Comparison of ENCODE assay signal across 17 cellular contexts in the genomic region with DNA sequence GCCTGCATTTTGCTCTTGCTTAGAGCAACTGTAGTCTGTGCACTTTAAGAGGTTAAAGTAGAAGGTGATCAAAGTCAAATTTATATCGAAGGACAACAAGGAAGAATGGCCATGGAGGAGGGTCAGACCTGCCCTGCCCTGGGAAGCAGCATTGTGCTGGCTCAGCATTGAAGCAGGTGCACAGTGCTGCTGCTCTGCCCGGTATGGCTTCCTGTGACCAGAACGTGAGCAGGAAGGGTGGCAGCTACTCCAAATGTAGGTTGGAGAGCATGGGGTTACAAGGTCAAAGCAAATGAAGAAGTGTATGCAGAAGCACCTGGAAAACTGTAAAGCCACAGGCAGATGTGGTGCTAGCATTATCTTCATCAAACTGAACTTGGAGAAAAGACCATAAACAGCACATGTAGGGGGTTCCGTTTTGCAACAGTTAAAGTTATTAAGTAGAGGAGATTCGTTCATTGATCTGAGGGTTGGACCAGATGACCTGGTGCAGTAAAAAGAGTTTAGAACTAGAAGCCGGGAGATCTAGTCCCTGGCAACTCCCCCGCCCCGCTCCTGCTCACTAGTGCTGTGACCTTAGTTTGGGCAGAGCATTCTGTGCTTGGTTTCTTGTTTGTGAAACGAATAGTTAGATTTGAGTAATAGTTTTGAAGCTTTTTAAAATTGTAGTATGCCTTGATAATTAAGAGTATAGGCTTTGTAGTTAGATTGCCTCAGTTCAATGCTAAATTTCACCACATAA.
DNase-seq lines count a peak whose midpoint lies in the region; ATAC-seq, FAIRE-seq and TF ChIP-seq lines count a peak whose summit lies in the region.
"Had no signal": no experiment of that assay in that cellular context is flagged by ENCODE, and none has a peak within 500 bp of the region (broad histone marks: within the 10 kb centered on the region; RNA-seq: fewer than 3 reads in every experiment).

No MANE protein-coding gene starts in this region.

- WGBS in A549 (ENCODE audit: missing lambda C conversion rate) = 54% methylated on average over 9 of the region's 9 CpGs
- WGBS in liver = 21% methylated on average over 9 of the region's 9 CpGs

- no peaks in the 10 kb centered on the region for H3K36me3 ChIP-seq in liver (ENCODE audit: control insufficient read depth in 4 of 4, insufficient read depth in 3 of 4, low read depth in 1 of 4, low read length in 3 of 4)
- no peaks in the 10 kb centered on the region for H3K36me3 ChIP-seq in effector memory CD4-positive, alpha-beta T cell (ENCODE audit: control insufficient read depth, insufficient read depth, low read length)

- DNase-seq in A549 (ENCODE audit: low read depth in 1 of 2, low spot score in 1 of 2) (no peak), DMS53 treated with DMSO at 0.1 percent for 48 hours (lab: John Stamatoyannopoulos, UW; ENCODE audit: unreplicated experiment) (peak; percentile 29), NCI-H69 (lab: John Stamatoyannopoulos, UW) (peak; percentile 20), NCI-H2029 treated with DMSO at 0.1 percent for 48 hours (lab: John Stamatoyannopoulos, UW) (no peak), GM12892 (ENCODE audit: insufficient read length) (no peak)
- no peak for DNase-seq in effector memory CD4-positive, alpha-beta T cell
- DNase-seq: ACHN; CD4-positive, CD25-positive, alpha-beta regulatory T cell; GM23248; IMR-90; NCI-H1417; NCI-H2029; NCI-H2171 treated with DMSO at 0.1 percent for 48 hours; NCI-H524; PC-3 had no signal

- no peak overlapping the region for H3K9ac ChIP-seq in liver (ENCODE audit: low read depth in 1 of 2, low read length in 2 of 2)
- H3K9ac ChIP-seq: GM23248 had no signal

- H3K27ac ChIP-seq in A549 = no peak overlapping the region
- H3K27ac ChIP-seq in liver (ENCODE audit: low read depth in 1 of 2, low read length in 2 of 2) = peak overlapping the region; percentile 8 to 27
- H3K27ac ChIP-seq in effector memory CD4-positive, alpha-beta T cell (ENCODE audit: insufficient read depth, low read length, poor library complexity, severe bottlenecking) = no peak overlapping the region
- H3K27ac ChIP-seq: GM23248 had no signal

- POLR2A ChIA-PET in A549 (lab: Yijun Ruan, JAX) = no interaction called here

- H3K9me3 ChIP-seq in A549 (no peaks in the 10 kb centered on the region), liver (ENCODE audit: control insufficient read depth in 4 of 4, low read length in 3 of 4) (no peaks in the 10 kb centered on the region)
- no peaks in the 10 kb centered on the region for H3K9me3 ChIP-seq in effector memory CD4-positive, alpha-beta T cell (ENCODE audit: control insufficient read depth, low read length)

- CTCF ChIA-PET in A549 (lab: Yijun Ruan, JAX) = interaction anchor here (1.3 to 2.2 kb wide), 2 partner anchors 139 to 254 kb away, joined by 5 to 8 read pairs; a partner anchor contains a TSS

- TF ChIP-seq RAD21 in A549 (conservative IDR thresholded peaks at IDR 0.05 in 1 of 2, IDR thresholded peaks at IDR 0.05 in 1 of 2) (no peak), liver (IDR thresholded peaks at IDR 0.05) (no peak)

- H3K4me3 ChIP-seq in A549 (no peak overlapping the region), liver (ENCODE audit: low read depth in 1 of 3, low read length in 3 of 3) (no peak overlapping the region)
- no peak overlapping the region for H3K4me3 ChIP-seq in effector memory CD4-positive, alpha-beta T cell (ENCODE audit: insufficient read depth, low read depth, low read length, poor library complexity, severe bottlenecking)
- H3K4me3 ChIP-seq: GM23248 had no signal

- no peak for TF ChIP-seq EP300 in A549 (IDR thresholded peaks at IDR 0.05)

- TF ChIP-seq POLR2A in A549 (IDR thresholded peaks at IDR 0.05; ENCODE audit: low read length) (no peak), GM12892 (IDR thresholded peaks at IDR 0.05; ENCODE audit: low read depth, low read length) (no peak)

- no peak for ATAC-seq in A549
- ATAC-seq in HG03025 (IDR thresholded peaks at IDR 0.05; ENCODE audit: low FRiP score, unreplicated experiment) = no peak
- ATAC-seq: PC-3 had no signal

- no peak overlapping the region for H3K4me2 ChIP-seq in A549

- no peaks in the 10 kb centered on the region for H3K4me1 ChIP-seq in A549
- peaks cover 0 to 43% (median 26%) of the 10 kb centered on the region in 4 donors for H3K4me1 ChIP-seq in liver (ENCODE audit: control insufficient read depth in 4 of 4, insufficient read depth in 4 of 4, low read length in 3 of 4)
- no peaks in the 10 kb centered on the region for H3K4me1 ChIP-seq in effector memory CD4-positive, alpha-beta T cell (ENCODE audit: control insufficient read depth, insufficient read depth, low read length, poor library complexity, severe bottlenecking)

- no peaks in the 10 kb centered on the region for H3K27me3 ChIP-seq in liver (ENCODE audit: control insufficient read depth in 4 of 4, insufficient read depth in 4 of 4, low read length in 3 of 4)
- H3K27me3 ChIP-seq in effector memory CD4-positive, alpha-beta T cell (replicated peaks; ENCODE audit: control insufficient read depth, insufficient read depth, low read length, poor library complexity, severe bottlenecking) = no peaks in the 10 kb centered on the region

- TF ChIP-seq CTCF in A549 (IDR thresholded peaks at IDR 0.05) = no peak
- TF ChIP-seq CTCF in liver (IDR thresholded peaks at IDR 0.05; ENCODE audit: low read depth, low read length, missing input control) = no peak

- FAIRE-seq in A549 (lab: Jason Lieb, UNC) = no peak
- no peak for FAIRE-seq in GM12892 (lab: Jason Lieb, UNC)

TF ChIP-seq in A549, 52 proteins besides CTCF, POLR2A, EP300 and RAD21:
- TF ChIP-seq HOXB5 (CRISPR knock-in tag; IDR thresholded peaks at IDR 0.05) (no peak), CHD4 (IDR thresholded peaks at IDR 0.05; ENCODE audit: borderline replicate concordance) (no peak), MAFK (IDR thresholded peaks at IDR 0.05; ENCODE audit: partially characterized antibody) (peak; percentile 60), RCOR1 (IDR thresholded peaks at IDR 0.05; ENCODE audit: low read depth, low read length) (no peak), FOSB (CRISPR knock-in tag; IDR thresholded peaks at IDR 0.05) (no peak), NFE2L2 (conservative IDR thresholded peaks at IDR 0.05; ENCODE audit: low read length) (no peak), RNF2 (IDR thresholded peaks at IDR 0.05; ENCODE audit: borderline replicate concordance, low read depth) (no peak), ZC3H11A (IDR thresholded peaks at IDR 0.05) (no peak)

TF ChIP-seq in liver, 16 proteins besides CTCF, POLR2A, EP300 and RAD21 (continues in another document):
- TF ChIP-seq HNF4A (conservative IDR thresholded peaks at IDR 0.05) (peak in 1 of 2 donors; percentile 5), ATF3 (IDR thresholded peaks at IDR 0.05) (no peak), FOXA1 (IDR thresholded peaks at IDR 0.05) (no peak), SP1 (IDR thresholded peaks at IDR 0.05) (peak; percentile 27), FOXA2 (IDR thresholded peaks at IDR 0.05) (no peak), RXRA (IDR thresholded peaks at IDR 0.05) (peak; percentile 38 to 62), HNF4G (IDR thresholded peaks at IDR 0.05) (no peak), NR2F2 (IDR thresholded peaks at IDR 0.05) (peak; percentile 28), YY1 (IDR thresholded peaks at IDR 0.05) (peak; percentile 14), GABPA (IDR thresholded peaks at IDR 0.05 in 1 of 2, conservative IDR thresholded peaks at IDR 0.05 in 1 of 2) (peak in 1 of 2 donors; percentile 3), TAF1 (conservative IDR thresholded peaks at IDR 0.05) (no peak)
- TF ChIP-seq, protein P1, sequence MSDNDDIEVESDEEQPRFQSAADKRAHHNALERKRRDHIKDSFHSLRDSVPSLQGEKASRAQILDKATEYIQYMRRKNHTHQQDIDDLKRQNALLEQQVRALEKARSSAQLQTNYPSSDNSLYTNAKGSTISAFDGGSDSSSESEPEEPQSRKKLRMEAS (IDR thresholded peaks at IDR 0.05) = no peak
- TF ChIP-seq, protein P2, sequence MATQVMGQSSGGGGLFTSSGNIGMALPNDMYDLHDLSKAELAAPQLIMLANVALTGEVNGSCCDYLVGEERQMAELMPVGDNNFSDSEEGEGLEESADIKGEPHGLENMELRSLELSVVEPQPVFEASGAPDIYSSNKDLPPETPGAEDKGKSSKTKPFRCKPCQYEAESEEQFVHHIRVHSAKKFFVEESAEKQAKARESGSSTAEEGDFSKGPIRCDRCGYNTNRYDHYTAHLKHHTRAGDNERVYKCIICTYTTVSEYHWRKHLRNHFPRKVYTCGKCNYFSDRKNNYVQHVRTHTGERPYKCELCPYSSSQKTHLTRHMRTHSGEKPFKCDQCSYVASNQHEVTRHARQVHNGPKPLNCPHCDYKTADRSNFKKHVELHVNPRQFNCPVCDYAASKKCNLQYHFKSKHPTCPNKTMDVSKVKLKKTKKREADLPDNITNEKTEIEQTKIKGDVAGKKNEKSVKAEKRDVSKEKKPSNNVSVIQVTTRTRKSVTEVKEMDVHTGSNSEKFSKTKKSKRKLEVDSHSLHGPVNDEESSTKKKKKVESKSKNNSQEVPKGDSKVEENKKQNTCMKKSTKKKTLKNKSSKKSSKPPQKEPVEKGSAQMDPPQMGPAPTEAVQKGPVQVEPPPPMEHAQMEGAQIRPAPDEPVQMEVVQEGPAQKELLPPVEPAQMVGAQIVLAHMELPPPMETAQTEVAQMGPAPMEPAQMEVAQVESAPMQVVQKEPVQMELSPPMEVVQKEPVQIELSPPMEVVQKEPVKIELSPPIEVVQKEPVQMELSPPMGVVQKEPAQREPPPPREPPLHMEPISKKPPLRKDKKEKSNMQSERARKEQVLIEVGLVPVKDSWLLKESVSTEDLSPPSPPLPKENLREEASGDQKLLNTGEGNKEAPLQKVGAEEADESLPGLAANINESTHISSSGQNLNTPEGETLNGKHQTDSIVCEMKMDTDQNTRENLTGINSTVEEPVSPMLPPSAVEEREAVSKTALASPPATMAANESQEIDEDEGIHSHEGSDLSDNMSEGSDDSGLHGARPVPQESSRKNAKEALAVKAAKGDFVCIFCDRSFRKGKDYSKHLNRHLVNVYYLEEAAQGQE (IDR thresholded peaks at IDR 0.05) = peak; percentile 10

Comparison
In these comparisons a context has a peak if more than half of its experiments do, and no peak if none do; other contexts are left out.
1. DNase-seq: peak in DMS53 treated with DMSO at 0.1 percent for 48 hours (single experiment) and NCI-H69 (single experiment); none in A549 (0 of 2), NCI-H2029 treated with DMSO at 0.1 percent for 48 hours (single experiment), GM12892 (single experiment) and effector memory CD4-positive, alpha-beta T cell (0 of 3).
2. H3K27ac ChIP-seq: peak in liver (2 of 2); none in A549 (0 of 2) and effector memory CD4-positive, alpha-beta T cell (single experiment).